ENCODE assay signal across 13 cellular contexts in the genomic region with DNA sequence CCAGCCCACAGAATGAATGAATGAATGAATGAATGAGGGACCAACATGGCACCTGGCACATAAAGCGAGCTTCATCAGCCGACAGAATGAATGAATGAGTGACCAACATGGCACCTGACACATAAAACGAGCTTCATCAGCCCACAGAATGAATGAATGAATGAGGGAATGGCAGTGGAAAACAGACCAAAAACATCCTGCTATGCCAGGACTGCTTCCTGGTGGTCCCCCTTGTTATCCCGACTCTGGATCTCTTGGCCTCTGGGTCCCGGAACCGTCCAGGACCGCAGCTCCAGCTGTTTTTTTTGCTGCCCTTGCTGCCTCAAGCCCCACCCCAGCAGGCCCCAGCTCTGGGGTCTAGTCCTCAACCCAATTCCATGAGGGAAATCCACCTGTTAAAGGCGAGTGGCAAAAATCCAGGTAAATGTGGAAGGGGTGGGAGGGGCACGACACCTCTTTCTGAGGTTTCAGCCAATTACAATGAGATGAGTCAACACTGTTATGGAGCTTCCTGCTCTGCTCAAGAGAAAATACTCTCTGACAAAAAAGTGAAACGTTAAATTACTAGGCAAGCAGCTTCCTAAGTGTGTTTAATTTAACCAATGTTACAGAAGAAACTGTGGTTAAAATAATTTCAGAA.
A peak's percentile ranks its signal among the peaks of the same experiment; 100 is the strongest.
DNase-seq lines count a peak whose midpoint lies in the region; ATAC-seq and TF ChIP-seq lines count a peak whose summit lies in the region.
"Had no signal": no experiment of that assay in that cellular context is flagged by ENCODE, and none has a peak within 500 bp of the region (broad histone marks: within the 10 kb centered on the region; RNA-seq: fewer than 3 reads in every experiment).

No MANE protein-coding gene starts in this region.

- H3K4me3 ChIP-seq in astrocyte of the spinal cord (ENCODE audit: low read depth, low read length) (no peak overlapping the region), mucosa of descending colon (no peak overlapping the region)
- H3K4me3 ChIP-seq: cardiac muscle cell had no signal

- TF ChIP-seq CTCF in astrocyte of the spinal cord (IDR thresholded peaks at IDR 0.05; ENCODE audit: low read depth, low read length) (no peak), mucosa of descending colon (IDR thresholded peaks at IDR 0.05) (no peak), endothelial cell (IDR thresholded peaks at IDR 0.05; ENCODE audit: unreplicated experiment) (no peak)

- H3K9me3 Mint-ChIP-seq in endothelial cell (ENCODE audit: unreplicated experiment) = no peaks in the 10 kb centered on the region

- intact Hi-C loops in mucosa of descending colon (cut with DNase I, micrococcal nuclease) = no loop called here

- peaks cover 3% of the 10 kb centered on the region for H3K27me3 Mint-ChIP-seq in endothelial cell (ENCODE audit: unreplicated experiment)
- H3K27me3 Mint-ChIP-seq: stimulated activated naive CD8-positive, alpha-beta T cell treated with anti-CD3 and anti-CD28 coated beads, Interleukin-15, Interleukin-2, amounts not matched to agents 100 ng/mL and 50 ng/mL, for 24 hours had no signal

- peaks cover 13% of the 10 kb centered on the region for H3K4me1 Mint-ChIP-seq in endothelial cell (ENCODE audit: unreplicated experiment)

- ATAC-seq in mucosa of descending colon = peak; percentile 52
- ATAC-seq in stimulated activated naive CD8-positive, alpha-beta T cell treated with anti-CD3 and anti-CD28 coated beads, Interleukin-15, Interleukin-2, amounts not matched to agents 100 U/mL and 50 U/mL, for 24 hours = no peak

- peaks cover 7% of the 10 kb centered on the region for H3K36me3 Mint-ChIP-seq in endothelial cell (ENCODE audit: low read depth, unreplicated experiment)

- no peak overlapping the region for H3K4me3 Mint-ChIP-seq in endothelial cell (ENCODE audit: unreplicated experiment)
- H3K4me3 Mint-ChIP-seq: activated T-helper 1 cell treated with anti-CD3 and anti-CD28 coated beads, Interleukin-12 subunit alpha, Interleukin-12 subunit beta, Interleukin-2, Interleukin-4 antibody, amounts not matched to agents 30 ng/mL and 10 ng/mL and 1 ng/mL, durations not matched to agents 14 hours and 24 hours and 36 hours; stimulated activated naive CD8-positive, alpha-beta T cell treated with anti-CD3 and anti-CD28 coated beads, Interleukin-15, Interleukin-2, amounts not matched to agents 100 ng/mL and 50 ng/mL, for 24 hours had no signal

- H3K9me3 ChIP-seq in mucosa of descending colon = no peaks in the 10 kb centered on the region
- H3K9me3 ChIP-seq: neutrophil had no signal

- H3K27ac Mint-ChIP-seq in endothelial cell (ENCODE audit: unreplicated experiment) = no peak overlapping the region
- H3K27ac Mint-ChIP-seq: activated T-helper 1 cell treated with anti-CD3 and anti-CD28 coated beads, Interleukin-12 subunit alpha, Interleukin-12 subunit beta, Interleukin-2, Interleukin-4 antibody, amounts not matched to agents 30 ng/mL and 10 ng/mL and 1 ng/mL, durations not matched to agents 14 hours and 24 hours and 36 hours; stimulated activated naive CD8-positive, alpha-beta T cell treated with anti-CD3 and anti-CD28 coated beads, Interleukin-15, Interleukin-2, amounts not matched to agents 100 ng/mL and 50 ng/mL, for 24 hours had no signal

- in situ Hi-C loops in astrocyte of the spinal cord (cut with HindIII; ENCODE audit: low sequenced_read_pairs) = no loop called here

- peak; percentile 16 for DNase-seq in GM03348 (ENCODE audit: low spot score)
- DNase-seq in Kasumi-1 (lab: John Stamatoyannopoulos, UW) = peak; percentile 3 to 13
- DNase-seq in astrocyte of the spinal cord (ENCODE audit: low read depth, low spot score) = peak; percentile 49
- DNase-seq in mucosa of descending colon = no peak
- DNase-seq in NCI-H510A (lab: John Stamatoyannopoulos, UW) = no peak
- no peak for DNase-seq in stimulated activated naive CD8-positive, alpha-beta T cell treated with anti-CD3 and anti-CD28 coated beads, Interleukin-15, Interleukin-2, amounts not matched to agents 100 U/mL and 50 U/mL, for 24 hours
- no peak for DNase-seq in endothelial cell (ENCODE audit: low spot score)
- DNase-seq: kidney glomerular epithelial cell, NCI-H2029 treated with DMSO at 0.1 percent for 48 hours had no signal

- no peaks in the 10 kb centered on the region for H3K4me1 ChIP-seq in mucosa of descending colon (ENCODE audit: low read depth)

- H3K36me3 ChIP-seq in mucosa of descending colon (ENCODE audit: low read depth) = peaks cover 11% of the 10 kb centered on the region
- H3K36me3 ChIP-seq: neutrophil had no signal

Comparison
In these comparisons a context has a peak if more than half of its experiments do, and no peak if none do; other contexts are left out.
1. DNase-seq: peak in GM03348 (single experiment), Kasumi-1 (2 of 2) and astrocyte of the spinal cord (single experiment); none in mucosa of descending colon (0 of 3), NCI-H510A (single experiment), stimulated activated naive CD8-positive, alpha-beta T cell treated with anti-CD3 and anti-CD28 coated beads, Interleukin-15, Interleukin-2, amounts not matched to agents 100 U/mL and 50 U/mL, for 24 hours (single experiment) and endothelial cell (single experiment).